8 cellular contexts compared by ENCODE assay signal in the genomic region with DNA sequence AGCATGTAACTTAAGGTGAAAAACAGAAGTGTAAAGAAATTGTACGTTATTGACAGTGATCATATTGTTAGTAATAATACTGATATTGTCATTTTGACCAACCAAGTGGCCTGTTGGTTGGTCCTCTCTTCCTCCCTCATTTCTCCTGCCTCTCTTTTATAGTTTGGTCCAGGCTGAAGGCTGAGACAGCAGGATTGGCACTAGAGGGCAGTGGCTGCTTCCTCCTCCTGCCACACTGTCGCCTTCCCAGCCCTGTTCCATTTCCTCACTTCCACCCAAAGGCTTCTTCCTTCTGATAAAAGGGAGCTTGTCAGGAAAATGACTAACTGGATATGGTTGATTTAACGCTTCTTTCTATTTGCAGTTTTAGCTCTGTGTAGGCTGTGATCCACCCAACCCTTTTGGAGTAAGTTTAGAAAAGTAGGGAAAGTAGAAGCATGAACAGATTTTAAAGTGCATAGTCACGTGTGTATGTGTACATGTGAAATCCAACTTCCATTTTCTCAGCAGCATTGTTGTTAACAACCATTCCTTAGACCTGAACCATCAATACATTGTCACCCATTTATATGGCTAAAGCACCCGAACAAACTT. TPM values are rescaled to one million over a fixed set of nuclear protein-coding genes. Genes with fewer than 3 reads are reported as not detected.
A peak's percentile ranks its signal among the peaks of the same experiment; 100 is the strongest.
DNase-seq lines count a peak whose midpoint lies in the region; ATAC-seq, FAIRE-seq and TF ChIP-seq lines count a peak whose summit lies in the region.

No MANE protein-coding gene starts in this region.

- CTCF ChIA-PET in CD8-positive, alpha-beta T cell (lab: Charles Lee), result no interaction called here

- no peaks in the 10 kb centered on the region for H3K9me3 ChIP-seq in CD8-positive, alpha-beta T cell (ENCODE audit: low read length)

- no peaks in the 10 kb centered on the region for H3K4me1 ChIP-seq in CD8-positive, alpha-beta T cell (ENCODE audit: insufficient read depth, low read length)

- ATAC-seq in CD8-positive, alpha-beta T cell, result no peak

- H3K4me3 ChIP-seq in CD8-positive, alpha-beta T cell (ENCODE audit: low read depth, low read length), result no peak overlapping the region

- in situ Hi-C loops in T47D (cut with HindIII; ENCODE audit: low pct_unique_long_range_greater_than_20kb, low sequenced_read_pairs), result no loop called here

- no peak for DNase-seq in CD8-positive, alpha-beta T cell
- DNase-seq in LHCN-M2 (ENCODE audit: low read depth), result peak; percentile 64
- peak; percentile 28 to 59 for DNase-seq in T47D (ENCODE audit: low read depth in 1 of 2, low spot score in 1 of 2)
- DNase-seq in left kidney (ENCODE audit: low read depth, low spot score), result peak; percentile 65
- no peak for DNase-seq in activated CD8-positive, alpha-beta memory T cell treated with anti-CD3 and anti-CD28 coated beads for 24 hours
- no peak for DNase-seq in T-helper 9 cell
- DNase-seq in GM19239 (ENCODE audit: insufficient read length, low spot score), result no peak
- no peak for DNase-seq in activated gamma-delta T cell (lab: John Stamatoyannopoulos, UW)

- H3K27me3 ChIP-seq in CD8-positive, alpha-beta T cell (ENCODE audit: insufficient read depth, low read length), result no peaks in the 10 kb centered on the region

- peak overlapping the region; percentile 23 for H3K27ac Mint-ChIP-seq in CD8-positive, alpha-beta T cell

- no peak for TF ChIP-seq CTCF in CD8-positive, alpha-beta T cell (IDR thresholded peaks at IDR 0.05)

- FAIRE-seq in GM19239 (lab: Jason Lieb, UNC), result no peak

- H3K27me3 Mint-ChIP-seq in CD8-positive, alpha-beta T cell (ENCODE audit: low read depth), result no peaks in the 10 kb centered on the region

- no peak overlapping the region for H3K4me3 Mint-ChIP-seq in CD8-positive, alpha-beta T cell

- no peaks in the 10 kb centered on the region for H3K9me3 Mint-ChIP-seq in CD8-positive, alpha-beta T cell

- H3K27ac ChIP-seq in CD8-positive, alpha-beta T cell (ENCODE audit: low read depth, low read length), result no peak overlapping the region

- POLR2A ChIA-PET in CD8-positive, alpha-beta T cell (lab: Charles Lee), result no interaction called here

- H3K36me3 ChIP-seq in CD8-positive, alpha-beta T cell (ENCODE audit: insufficient read depth, low read length), result peaks cover 7% of the 10 kb centered on the region

- intact Hi-C loops in CD8-positive, alpha-beta T cell (cut with DNase I, micrococcal nuclease), result no loop called here

- H3K4me1 Mint-ChIP-seq in CD8-positive, alpha-beta T cell (ENCODE audit: low read depth), result no peaks in the 10 kb centered on the region

- H3K36me3 Mint-ChIP-seq in CD8-positive, alpha-beta T cell, result peaks cover 50% of the 10 kb centered on the region

RNA-seq across cellular contexts. Expression of a gene that starts 35.6 kb away (rescaled TPM):
- 1 to 10 TPM; 3.7 TPM for total RNA-seq in CD8-positive, alpha-beta T cell
- 19.0 and 25.3 TPM in 2 replicates for total RNA-seq in LHCN-M2 (2014; rRNA removed)
- 8.6 TPM for polyA plus RNA-seq in LHCN-M2 (2012)

RNA-seq across cellular contexts. Expression of a gene that starts 35.8 kb away (rescaled TPM):
- 10 to 100 TPM; 24.1 to 27.3 TPM for total RNA-seq in CD8-positive, alpha-beta T cell
- total RNA-seq in LHCN-M2 (2014; rRNA removed), result 87.1 and 91.1 TPM in 2 replicates
- polyA plus RNA-seq in LHCN-M2 (2012), result 34.8 TPM

Comparison
In these comparisons a context has a peak if more than half of its experiments do, and no peak if none do; other contexts are left out.
1. DNase-seq: peak in LHCN-M2 (single experiment), T47D (2 of 2) and left kidney (single experiment); none in CD8-positive, alpha-beta T cell (0 of 7), activated CD8-positive, alpha-beta memory T cell treated with anti-CD3 and anti-CD28 coated beads for 24 hours (single experiment), T-helper 9 cell (single experiment), GM19239 (single experiment) and activated gamma-delta T cell (single experiment).